Comparison of ENCODE assay signal across 9 cellular contexts in the genomic region with DNA sequence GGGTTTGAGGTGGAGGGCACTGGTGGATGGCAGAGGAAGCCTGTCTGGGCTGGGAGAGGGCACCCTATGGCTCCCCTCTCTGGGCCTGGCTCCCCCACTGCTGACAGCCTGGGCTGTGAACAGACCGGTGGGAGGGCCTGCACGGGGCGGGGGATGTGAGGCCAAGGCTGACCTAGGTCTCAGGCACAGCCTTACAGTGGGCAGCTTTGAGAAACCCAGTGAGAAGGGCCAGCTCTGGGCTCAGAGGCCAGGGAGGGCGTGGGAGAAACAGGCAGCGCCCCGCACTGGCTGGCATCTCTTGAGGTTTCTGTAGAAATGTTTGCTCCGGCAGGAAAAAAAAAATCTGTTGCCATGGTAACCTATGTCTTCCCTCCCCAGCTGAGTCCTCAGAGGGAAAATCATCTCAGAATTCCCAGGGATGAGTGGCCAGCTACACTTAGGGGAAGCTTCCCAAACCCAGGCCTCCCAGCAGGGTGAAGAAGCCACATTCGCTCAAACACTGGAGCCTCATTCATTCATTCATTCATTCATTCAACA.
DNase-seq lines count a peak whose midpoint lies in the region; ATAC-seq and TF ChIP-seq lines count a peak whose summit lies in the region.
"Had no signal": no experiment of that assay in that cellular context is flagged by ENCODE, and none has a peak within 500 bp of the region (broad histone marks: within the 10 kb centered on the region; RNA-seq: fewer than 3 reads in every experiment).

No MANE protein-coding gene starts in this region.

- WGBS in esophagus squamous epithelium, 2 donors, result 57% methylated on average over 7 of the region's 8 CpGs; no CpG with 5 or more reads in 1 of the 2 donors

- H3K4me3 ChIP-seq in esophagus squamous epithelium, result no peak overlapping the region

- DNase-seq in Calu3, result no peak
- DNase-seq in NCI-H2227 treated with DMSO at 0.1 percent for 48 hours (lab: John Stamatoyannopoulos, UW), result peak; percentile 51
- DNase-seq in esophagus squamous epithelium (lab: John Stamatoyannopoulos, UW), result no peak
- peak; percentile 30 for DNase-seq in occipital lobe (lab: John Stamatoyannopoulos, UW)
- no peak for DNase-seq in NCI-H1930 (lab: John Stamatoyannopoulos, UW)
- no peak for DNase-seq in germinal center (ENCODE audit: low spot score)
- DNase-seq: NCI-H774 had no signal

- H3K27me3 Mint-ChIP-seq in Calu3 (ENCODE audit: unreplicated experiment), result peaks cover 15% of the 10 kb centered on the region

- CTCF ChIA-PET in Calu3 (lab: Charles Lee), result interaction anchor here (1.2 to 1.6 kb wide), 2 partner anchors 10 to 15 kb away, joined by 4 to 9 read pairs; no protein-coding TSS in a partner anchor

- no TSS peak for BruUV-seq in Calu3 (replicated peaks; lab: Mats Ljungman, UMichigan)

- peaks cover 15% of the 10 kb centered on the region for H3K4me1 Mint-ChIP-seq in Calu3 (ENCODE audit: low read depth, unreplicated experiment)

- no peaks in the 10 kb centered on the region for H3K36me3 ChIP-seq in esophagus squamous epithelium

- no peaks in the 10 kb centered on the region for H3K27me3 ChIP-seq in esophagus squamous epithelium

- H3K9me3 Mint-ChIP-seq in Calu3 (ENCODE audit: low read depth, unreplicated experiment), result no peaks in the 10 kb centered on the region

- intact Hi-C loops in Calu3 (cut with micrococcal nuclease; ENCODE audit: unreplicated experiment), result no loop called here
- intact Hi-C loops in esophagus squamous epithelium (cut with DNase I), result no loop called here

- no peak for ATAC-seq in GM21360 (IDR thresholded peaks at IDR 0.05; ENCODE audit: unreplicated experiment)
- no peak for ATAC-seq in GM19328 (IDR thresholded peaks at IDR 0.05; ENCODE audit: unreplicated experiment)

- H3K4me1 ChIP-seq in esophagus squamous epithelium, result peaks cover 23 to 76% (median 37%) of the 10 kb centered on the region in 3 donors

- peak overlapping the region; percentile 50 for H3K27ac Mint-ChIP-seq in Calu3 (ENCODE audit: unreplicated experiment)

- H3K9me3 ChIP-seq in esophagus squamous epithelium, result no peaks in the 10 kb centered on the region

- TF ChIP-seq CTCF in Calu3 (IDR thresholded peaks at IDR 0.05; ENCODE audit: unreplicated experiment) (no peak), esophagus squamous epithelium (IDR thresholded peaks at IDR 0.05) (no peak)

- H3K4me3 Mint-ChIP-seq in Calu3 (ENCODE audit: low read depth, unreplicated experiment), result no peak overlapping the region

- H3K36me3 Mint-ChIP-seq in Calu3 (ENCODE audit: insufficient read depth, unreplicated experiment), result peaks cover 7% of the 10 kb centered on the region

- H3K27ac ChIP-seq in esophagus squamous epithelium, result peak overlapping the region; percentile 68 to 87 (median 74)

- TF ChIP-seq POLR2A in esophagus squamous epithelium (IDR thresholded peaks at IDR 0.05), result no peak

Comparison
In these comparisons a context has a peak if more than half of its experiments do, and no peak if none do; other contexts are left out.
1. DNase-seq: peak in NCI-H2227 treated with DMSO at 0.1 percent for 48 hours (single experiment) and occipital lobe (single experiment); none in Calu3 (single experiment), esophagus squamous epithelium (single experiment), NCI-H1930 (0 of 2) and germinal center (single experiment).